1 cellular context compared by ENCODE assay signal in the genomic region with DNA sequence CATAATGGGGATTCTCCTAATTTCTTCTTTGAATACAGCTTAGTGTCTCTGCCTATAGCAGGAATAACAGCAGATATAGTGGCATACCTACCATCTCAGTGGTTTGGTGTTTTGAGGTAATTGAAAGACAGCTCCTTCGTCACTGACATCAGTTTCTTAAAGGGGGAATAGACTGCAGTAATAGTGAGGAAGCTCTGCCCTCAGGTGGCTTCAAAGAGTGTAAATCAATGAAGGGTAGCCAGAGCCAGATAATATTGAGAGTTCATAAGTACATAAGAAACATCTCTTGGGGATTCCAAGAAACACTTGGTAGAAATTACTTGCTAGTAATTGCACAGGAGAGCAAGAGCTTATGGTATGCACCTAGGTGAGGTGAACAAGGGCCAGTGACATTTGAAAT.
TF ChIP-seq lines count a peak whose summit lies in the region.

No MANE protein-coding gene starts in this region.

TF ChIP-seq in GM23338, 12 proteins besides CTCF, POLR2A, EP300 and RAD21 (continued from another document):
- TF ChIP-seq, protein P1, sequence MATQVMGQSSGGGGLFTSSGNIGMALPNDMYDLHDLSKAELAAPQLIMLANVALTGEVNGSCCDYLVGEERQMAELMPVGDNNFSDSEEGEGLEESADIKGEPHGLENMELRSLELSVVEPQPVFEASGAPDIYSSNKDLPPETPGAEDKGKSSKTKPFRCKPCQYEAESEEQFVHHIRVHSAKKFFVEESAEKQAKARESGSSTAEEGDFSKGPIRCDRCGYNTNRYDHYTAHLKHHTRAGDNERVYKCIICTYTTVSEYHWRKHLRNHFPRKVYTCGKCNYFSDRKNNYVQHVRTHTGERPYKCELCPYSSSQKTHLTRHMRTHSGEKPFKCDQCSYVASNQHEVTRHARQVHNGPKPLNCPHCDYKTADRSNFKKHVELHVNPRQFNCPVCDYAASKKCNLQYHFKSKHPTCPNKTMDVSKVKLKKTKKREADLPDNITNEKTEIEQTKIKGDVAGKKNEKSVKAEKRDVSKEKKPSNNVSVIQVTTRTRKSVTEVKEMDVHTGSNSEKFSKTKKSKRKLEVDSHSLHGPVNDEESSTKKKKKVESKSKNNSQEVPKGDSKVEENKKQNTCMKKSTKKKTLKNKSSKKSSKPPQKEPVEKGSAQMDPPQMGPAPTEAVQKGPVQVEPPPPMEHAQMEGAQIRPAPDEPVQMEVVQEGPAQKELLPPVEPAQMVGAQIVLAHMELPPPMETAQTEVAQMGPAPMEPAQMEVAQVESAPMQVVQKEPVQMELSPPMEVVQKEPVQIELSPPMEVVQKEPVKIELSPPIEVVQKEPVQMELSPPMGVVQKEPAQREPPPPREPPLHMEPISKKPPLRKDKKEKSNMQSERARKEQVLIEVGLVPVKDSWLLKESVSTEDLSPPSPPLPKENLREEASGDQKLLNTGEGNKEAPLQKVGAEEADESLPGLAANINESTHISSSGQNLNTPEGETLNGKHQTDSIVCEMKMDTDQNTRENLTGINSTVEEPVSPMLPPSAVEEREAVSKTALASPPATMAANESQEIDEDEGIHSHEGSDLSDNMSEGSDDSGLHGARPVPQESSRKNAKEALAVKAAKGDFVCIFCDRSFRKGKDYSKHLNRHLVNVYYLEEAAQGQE (IDR thresholded peaks at IDR 0.05; ENCODE audit: unreplicated experiment), result no peak
- no peak for TF ChIP-seq POLR2AphosphoS5 (IDR thresholded peaks at IDR 0.05; ENCODE audit: low read depth)
- TF ChIP-seq, protein P2, sequence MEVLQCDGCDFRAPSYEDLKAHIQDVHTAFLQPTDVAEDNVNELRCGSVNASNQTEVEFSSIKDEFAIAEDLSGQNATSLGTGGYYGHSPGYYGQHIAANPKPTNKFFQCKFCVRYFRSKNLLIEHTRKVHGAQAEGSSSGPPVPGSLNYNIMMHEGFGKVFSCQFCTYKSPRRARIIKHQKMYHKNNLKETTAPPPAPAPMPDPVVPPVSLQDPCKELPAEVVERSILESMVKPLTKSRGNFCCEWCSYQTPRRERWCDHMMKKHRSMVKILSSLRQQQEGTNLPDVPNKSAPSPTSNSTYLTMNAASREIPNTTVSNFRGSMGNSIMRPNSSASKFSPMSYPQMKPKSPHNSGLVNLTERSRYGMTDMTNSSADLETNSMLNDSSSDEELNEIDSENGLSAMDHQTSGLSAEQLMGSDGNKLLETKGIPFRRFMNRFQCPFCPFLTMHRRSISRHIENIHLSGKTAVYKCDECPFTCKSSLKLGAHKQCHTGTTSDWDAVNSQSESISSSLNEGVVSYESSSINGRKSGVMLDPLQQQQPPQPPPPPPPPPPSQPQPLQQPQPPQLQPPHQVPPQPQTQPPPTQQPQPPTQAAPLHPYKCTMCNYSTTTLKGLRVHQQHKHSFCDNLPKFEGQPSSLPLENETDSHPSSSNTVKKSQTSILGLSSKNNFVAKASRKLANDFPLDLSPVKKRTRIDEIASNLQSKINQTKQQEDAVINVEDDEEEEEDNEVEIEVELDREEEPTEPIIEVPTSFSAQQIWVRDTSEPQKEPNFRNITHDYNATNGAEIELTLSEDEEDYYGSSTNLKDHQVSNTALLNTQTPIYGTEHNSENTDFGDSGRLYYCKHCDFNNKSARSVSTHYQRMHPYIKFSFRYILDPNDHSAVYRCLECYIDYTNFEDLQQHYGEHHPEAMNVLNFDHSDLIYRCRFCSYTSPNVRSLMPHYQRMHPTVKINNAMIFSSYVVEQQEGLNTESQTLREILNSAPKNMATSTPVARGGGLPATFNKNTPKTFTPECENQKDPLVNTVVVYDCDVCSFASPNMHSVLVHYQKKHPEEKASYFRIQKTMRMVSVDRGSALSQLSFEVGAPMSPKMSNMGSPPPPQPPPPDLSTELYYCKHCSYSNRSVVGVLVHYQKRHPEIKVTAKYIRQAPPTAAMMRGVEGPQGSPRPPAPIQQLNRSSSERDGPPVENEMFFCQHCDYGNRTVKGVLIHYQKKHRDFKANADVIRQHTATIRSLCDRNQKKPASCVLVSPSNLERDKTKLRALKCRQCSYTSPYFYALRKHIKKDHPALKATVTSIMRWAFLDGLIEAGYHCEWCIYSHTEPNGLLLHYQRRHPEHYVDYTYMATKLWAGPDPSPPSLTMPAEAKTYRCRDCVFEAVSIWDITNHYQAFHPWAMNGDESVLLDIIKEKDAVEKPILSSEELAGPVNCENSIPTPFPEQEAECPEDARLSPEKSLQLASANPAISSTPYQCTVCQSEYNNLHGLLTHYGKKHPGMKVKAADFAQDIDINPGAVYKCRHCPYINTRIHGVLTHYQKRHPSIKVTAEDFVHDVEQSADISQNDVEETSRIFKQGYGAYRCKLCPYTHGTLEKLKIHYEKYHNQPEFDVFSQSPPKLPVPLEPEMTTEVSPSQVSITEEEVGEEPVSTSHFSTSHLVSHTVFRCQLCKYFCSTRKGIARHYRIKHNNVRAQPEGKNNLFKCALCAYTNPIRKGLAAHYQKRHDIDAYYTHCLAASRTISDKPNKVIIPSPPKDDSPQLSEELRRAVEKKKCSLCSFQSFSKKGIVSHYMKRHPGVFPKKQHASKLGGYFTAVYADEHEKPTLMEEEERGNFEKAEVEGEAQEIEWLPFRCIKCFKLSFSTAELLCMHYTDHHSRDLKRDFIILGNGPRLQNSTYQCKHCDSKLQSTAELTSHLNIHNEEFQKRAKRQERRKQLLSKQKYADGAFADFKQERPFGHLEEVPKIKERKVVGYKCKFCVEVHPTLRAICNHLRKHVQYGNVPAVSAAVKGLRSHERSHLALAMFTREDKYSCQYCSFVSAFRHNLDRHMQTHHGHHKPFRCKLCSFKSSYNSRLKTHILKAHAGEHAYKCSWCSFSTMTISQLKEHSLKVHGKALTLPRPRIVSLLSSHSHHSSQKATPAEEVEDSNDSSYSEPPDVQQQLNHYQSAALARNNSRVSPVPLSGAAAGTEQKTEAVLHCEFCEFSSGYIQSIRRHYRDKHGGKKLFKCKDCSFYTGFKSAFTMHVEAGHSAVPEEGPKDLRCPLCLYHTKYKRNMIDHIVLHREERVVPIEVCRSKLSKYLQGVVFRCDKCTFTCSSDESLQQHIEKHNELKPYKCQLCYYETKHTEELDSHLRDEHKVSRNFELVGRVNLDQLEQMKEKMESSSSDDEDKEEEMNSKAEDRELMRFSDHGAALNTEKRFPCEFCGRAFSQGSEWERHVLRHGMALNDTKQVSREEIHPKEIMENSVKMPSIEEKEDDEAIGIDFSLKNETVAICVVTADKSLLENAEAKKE (CRISPR knock-in tag; IDR thresholded peaks at IDR 0.05), result no peak
